Comparison of ENCODE assay signal across 11 cellular contexts in the genomic region with DNA sequence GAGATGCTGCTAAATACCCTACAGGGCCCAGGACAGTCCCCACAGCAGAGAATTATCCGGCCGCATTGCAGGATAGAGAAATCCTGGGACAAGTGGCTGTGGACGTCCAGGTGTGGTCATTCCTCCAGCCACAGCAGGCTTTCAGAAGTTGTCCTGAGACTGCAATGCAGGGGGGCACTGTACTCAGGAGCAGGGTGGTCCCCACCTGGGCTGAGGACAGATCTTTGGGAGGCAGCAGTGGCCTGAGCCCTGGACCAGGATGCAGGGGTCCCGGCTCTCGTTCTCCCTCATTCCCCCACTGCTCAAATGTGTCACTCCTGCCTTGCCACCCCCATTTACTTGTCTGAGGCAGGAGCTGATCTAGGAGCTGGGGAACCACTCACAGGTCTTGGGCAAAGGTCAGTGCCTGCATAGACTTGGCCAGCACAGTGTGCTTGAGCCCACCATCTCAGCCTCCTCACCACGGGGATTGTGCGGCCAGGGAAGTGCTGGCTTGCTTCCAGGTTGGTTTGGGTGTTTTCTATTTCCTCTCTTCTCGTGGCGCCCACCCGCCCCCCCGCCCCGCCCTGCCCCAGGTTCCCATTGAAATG. TPM values are rescaled to one million over a fixed set of nuclear protein-coding genes. Genes with fewer than 3 reads are reported as not detected.
A peak's percentile ranks its signal among the peaks of the same experiment; 100 is the strongest.
DNase-seq lines count a peak whose midpoint lies in the region; ATAC-seq and TF ChIP-seq lines count a peak whose summit lies in the region.
"Had no signal": no experiment of that assay in that cellular context is flagged by ENCODE, and none has a peak within 500 bp of the region (broad histone marks: within the 10 kb centered on the region; RNA-seq: fewer than 3 reads in every experiment).

No MANE protein-coding gene starts in this region.

- TF ChIP-seq CTCF in RWPE2 (IDR thresholded peaks at IDR 0.05; ENCODE audit: poor library complexity, severe bottlenecking) (no peak), fibroblast of lung (conservative IDR thresholded peaks at IDR 0.05 in 1 of 2, IDR thresholded peaks at IDR 0.05 in 1 of 2; ENCODE audit: low read depth in 1 of 2, low read length in 2 of 2) (no peak), mucosa of descending colon (IDR thresholded peaks at IDR 0.05) (no peak), tibial artery (IDR thresholded peaks at IDR 0.05) (no peak), glutamatergic neuron (IDR thresholded peaks at IDR 0.05; ENCODE audit: partially characterized antibody, unreplicated experiment) (no peak)

- peak overlapping the region; percentile 78 for H3K4me2 ChIP-seq in fibroblast of lung (ENCODE audit: extremely low read depth, insufficient read depth, low read length)
- H3K4me2 ChIP-seq: BLaER1 had no signal

- no peaks in the 10 kb centered on the region for H3K4me1 Mint-ChIP-seq in immature natural killer cell
- peaks cover 1% of the 10 kb centered on the region for H3K4me1 Mint-ChIP-seq in glutamatergic neuron (ENCODE audit: low read depth, unreplicated experiment)

- H3K27me3 ChIP-seq in RWPE2 (ENCODE audit: insufficient read depth, poor library complexity, severe bottlenecking) (no peaks in the 10 kb centered on the region), fibroblast of lung (ENCODE audit: control insufficient read depth, insufficient read depth, low read length) (no peaks in the 10 kb centered on the region), tibial artery (no peaks in the 10 kb centered on the region)
- H3K27me3 ChIP-seq: BLaER1 had no signal

- H3K4me1 ChIP-seq in RWPE2 (ENCODE audit: insufficient read depth, poor library complexity, severe bottlenecking) (peaks cover 10% of the 10 kb centered on the region), fibroblast of lung (ENCODE audit: control insufficient read depth, extremely low read depth, insufficient read depth, low read length) (peaks cover 12% of the 10 kb centered on the region), mucosa of descending colon (ENCODE audit: low read depth) (peaks cover 3% of the 10 kb centered on the region), tibial artery (peaks cover 0 to 27% (median 20%) of the 10 kb centered on the region in 4 donors)

- H3K36me3 ChIP-seq in RWPE2 (ENCODE audit: low read depth) (no peaks in the 10 kb centered on the region), fibroblast of lung (ENCODE audit: control insufficient read depth, insufficient read depth, low read length) (no peaks in the 10 kb centered on the region), mucosa of descending colon (ENCODE audit: low read depth) (no peaks in the 10 kb centered on the region), tibial artery (no peaks in the 10 kb centered on the region)
- H3K36me3 ChIP-seq: BLaER1 had no signal

- no peak for DNase-seq in RWPE2 (ENCODE audit: low spot score)
- DNase-seq in fibroblast of lung (ENCODE audit: low read depth in 2 of 2), result no peak
- peak in 1 of 3 donors; percentile 4 for DNase-seq in mucosa of descending colon
- DNase-seq in tibial artery, result no peak
- DNase-seq in immature natural killer cell, result no peak
- DNase-seq in glutamatergic neuron, result no peak
- no peak for DNase-seq in NOMO-1 treated with DMSO at 0.1 percent for 48 hours (lab: John Stamatoyannopoulos, UW; ENCODE audit: unreplicated experiment)
- no peak for DNase-seq in SKM-1 (lab: John Stamatoyannopoulos, UW; ENCODE audit: unreplicated experiment)
- DNase-seq: DMS79 had no signal

- no peak overlapping the region for H3K27ac Mint-ChIP-seq in immature natural killer cell
- H3K27ac Mint-ChIP-seq in glutamatergic neuron (ENCODE audit: unreplicated experiment), result no peak overlapping the region

- H3K27me3 Mint-ChIP-seq in immature natural killer cell (ENCODE audit: low read depth in 3 of 3) (peaks cover 1 to 5% (median 2%) of the 10 kb centered on the region in 3 donors), glutamatergic neuron (ENCODE audit: unreplicated experiment) (no peaks in the 10 kb centered on the region)

- H3K36me3 Mint-ChIP-seq in immature natural killer cell (no peaks in the 10 kb centered on the region), glutamatergic neuron (ENCODE audit: unreplicated experiment) (peaks cover under 1% of the 10 kb centered on the region)

- H3K4me3 Mint-ChIP-seq in immature natural killer cell (no peak overlapping the region), glutamatergic neuron (ENCODE audit: unreplicated experiment) (no peak overlapping the region)

- peak overlapping the region; percentile 47 for H3K9ac ChIP-seq in fibroblast of lung (ENCODE audit: insufficient read depth, low read length)
- H3K9ac ChIP-seq: BLaER1 had no signal

- no peaks in the 10 kb centered on the region for H4K20me1 ChIP-seq in fibroblast of lung (ENCODE audit: control insufficient read depth, extremely low read depth, insufficient read depth, low read length)
- H4K20me1 ChIP-seq: BLaER1 had no signal

- H3K9me3 ChIP-seq in RWPE2 (ENCODE audit: severe bottlenecking) (no peaks in the 10 kb centered on the region), fibroblast of lung (ENCODE audit: control insufficient read depth, insufficient read depth, low read depth, low read length) (no peaks in the 10 kb centered on the region), mucosa of descending colon (no peaks in the 10 kb centered on the region), tibial artery (no peaks in the 10 kb centered on the region)
- H3K9me3 ChIP-seq: BLaER1 had no signal

- H3K9me3 Mint-ChIP-seq in immature natural killer cell (no peaks in the 10 kb centered on the region), glutamatergic neuron (ENCODE audit: unreplicated experiment) (no peaks in the 10 kb centered on the region)

- no peak overlapping the region for H2AFZ ChIP-seq in fibroblast of lung (ENCODE audit: low read length)

- H3K79me2 ChIP-seq in fibroblast of lung (ENCODE audit: control insufficient read depth, insufficient read depth, low read length), result no peaks in the 10 kb centered on the region

- ATAC-seq in RWPE2 (ENCODE audit: low read depth), result peak; percentile 3; the same call in 1 of the 3 replicates
- ATAC-seq in mucosa of descending colon, result peak; percentile 16
- ATAC-seq: GM12878 had no signal

- intact Hi-C loops in mucosa of descending colon (cut with DNase I, micrococcal nuclease), result no loop called here
- intact Hi-C loops in tibial artery (cut with DNase I; ENCODE audit: low total_unique reads), result no loop called here

- H3K4me3 ChIP-seq in RWPE2 (ENCODE audit: severe bottlenecking) (no peak overlapping the region), fibroblast of lung (replicated peaks in 1 of 4; ENCODE audit: control extremely low read depth in 1 of 4, insufficient read depth in 1 of 4, low read depth in 3 of 4, low read length in 4 of 4) (no peak overlapping the region), mucosa of descending colon (no peak overlapping the region), tibial artery (peak overlapping the region in 1 of 2 donors; percentile 8)
- H3K4me3 ChIP-seq: BLaER1, GM12878 had no signal

- H3K27ac ChIP-seq in RWPE2 (ENCODE audit: poor library complexity, severe bottlenecking) (peak overlapping the region; percentile 72), fibroblast of lung (ENCODE audit: insufficient read depth, low read length) (peak overlapping the region; percentile 81), tibial artery (peak overlapping the region; percentile 48 to 58)
- H3K27ac ChIP-seq: BLaER1 had no signal

RNA-seq across cellular contexts. Expression of a gene that starts 15.3 kb away (rescaled TPM):
- total RNA-seq in fibroblast of lung, result not detected in 2 replicates
- not detected in 2 replicates for polyA plus RNA-seq in fibroblast of lung
- polyA plus RNA-seq in fibroblast of lung (2012), result 0.03 TPM in 1 of 2 replicates, not detected in the other
- not detected in 2 replicates for polyA minus RNA-seq in fibroblast of lung (ENCODE audit: low replicate concordance)
- not detected for total RNA-seq in mucosa of descending colon
- not detected for polyA plus RNA-seq in immature natural killer cell
- total RNA-seq in glutamatergic neuron (ENCODE audit: unreplicated experiment), result not detected
- total RNA-seq: GM12878 had no signal
- polyA plus RNA-seq: GM12878 had no signal
